Comparison of ENCODE assay signal across 8 cellular contexts in the genomic region with DNA sequence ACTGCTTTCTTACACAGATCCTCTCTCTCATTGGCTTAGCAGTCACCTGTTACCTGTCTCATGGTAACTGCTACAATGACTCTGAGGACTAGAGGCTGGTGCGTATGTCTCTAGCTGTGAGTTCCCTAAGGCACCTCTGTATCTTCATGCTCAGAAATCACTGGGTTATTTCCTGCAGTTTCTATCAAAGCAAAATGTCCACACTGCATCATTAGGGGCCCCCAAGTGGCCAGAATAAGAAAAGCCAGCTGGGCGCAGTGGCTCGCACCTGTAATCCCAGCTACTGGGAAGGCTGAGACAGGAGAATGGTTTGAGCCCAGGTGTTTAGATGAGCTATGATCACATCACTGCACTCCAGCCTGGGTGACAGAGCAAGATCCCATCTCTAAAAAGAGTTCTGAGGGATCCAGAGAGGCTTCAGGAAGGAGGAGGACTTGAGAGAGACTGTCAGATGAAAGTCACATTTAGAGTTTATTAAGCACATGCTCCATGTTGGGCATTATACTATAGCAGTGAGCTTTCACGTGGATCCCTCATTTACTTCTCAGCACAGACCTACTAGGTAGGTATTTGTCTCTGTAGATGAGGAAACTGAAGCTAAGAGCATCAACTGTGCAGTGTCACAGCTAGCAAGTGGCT. TPM values are rescaled to one million over a fixed set of nuclear protein-coding genes. Genes with fewer than 3 reads are reported as not detected.
A peak's percentile ranks its signal among the peaks of the same experiment; 100 is the strongest.
DNase-seq lines count a peak whose midpoint lies in the region; ATAC-seq and TF ChIP-seq lines count a peak whose summit lies in the region.

No MANE protein-coding gene starts in this region.

- peaks cover 13 to 28% (median 21%) of the 10 kb centered on the region in 4 donors for H3K4me1 ChIP-seq in upper lobe of left lung

- H3K4me3 ChIP-seq in upper lobe of left lung: no peak overlapping the region

- ATAC-seq in left lobe of liver (peak; percentile 53), upper lobe of left lung (ENCODE audit: low FRiP score in 2 of 2) (no peak), GM18868 (IDR thresholded peaks at IDR 0.05; ENCODE audit: unreplicated experiment) (no peak)

- DNase-seq in AG20443 (ENCODE audit: low spot score) (peak; percentile 51), GM10266 (ENCODE audit: extremely low spot score) (peak; percentile 67), NCI-H2227 (lab: John Stamatoyannopoulos, UW; ENCODE audit: unreplicated experiment) (peak; percentile 59), amniotic stem cell (lab: John Stamatoyannopoulos, UW) (peak; percentile 18), left lobe of liver (ENCODE audit: low spot score) (no peak), upper lobe of left lung (peak in 1 of 2 donors; percentile 55), HPDE6-E6E7 (ENCODE audit: extremely low spot score) (no peak)

- H3K36me3 ChIP-seq in upper lobe of left lung: peaks cover 0 to 15% (median 9%) of the 10 kb centered on the region in 4 donors

- H3K9me3 ChIP-seq in upper lobe of left lung: no peaks in the 10 kb centered on the region

- no peak for TF ChIP-seq EP300 in upper lobe of left lung (IDR thresholded peaks at IDR 0.05)

- H3K27me3 ChIP-seq in upper lobe of left lung: no peaks in the 10 kb centered on the region

- TF ChIP-seq CTCF in GM10266 (IDR thresholded peaks at IDR 0.05; ENCODE audit: control insufficient read depth, insufficient read depth, low read depth, missing control alignments) (peak; percentile 79), upper lobe of left lung (IDR thresholded peaks at IDR 0.05) (peak in 5 of 6 experiments; percentile 60 to 65 (median 62))

- no peak for TF ChIP-seq POLR2A in upper lobe of left lung (IDR thresholded peaks at IDR 0.05)

- 16 to 22% methylated on average over 4 of the region's 4 CpGs for WGBS in upper lobe of left lung, 2 donors

- no peak overlapping the region for H3K27ac ChIP-seq in upper lobe of left lung

RNA-seq across cellular contexts. Expression of a gene that starts 2.3 kb away (rescaled TPM):
- 10.3 TPM for total RNA-seq in left lobe of liver
- total RNA-seq in upper lobe of left lung: 10 to 100 TPM; 19.9 to 43.2 (median 29.2) TPM

RNA-seq across cellular contexts. Expression of a gene that starts 17.9 kb away (rescaled TPM):
- not detected for total RNA-seq in left lobe of liver
- 1 to 10 TPM in 1 of 6 donors, under 1 TPM in 2, not detected in 3; 0.46 to 2.1 (median 0.77) TPM for total RNA-seq in upper lobe of left lung

RNA-seq across cellular contexts. Expression of a gene that starts 37.2 kb away (rescaled TPM):
- total RNA-seq in left lobe of liver (3.7 TPM), upper lobe of left lung (10 to 100 TPM in 5 of 6 donors, 1 to 10 TPM in 1; 9.5 to 38.0 (median 13.7) TPM)

RNA-seq across cellular contexts. Expression of a gene that starts 48.1 kb away (rescaled TPM):
- 1.6 TPM for total RNA-seq in left lobe of liver
- total RNA-seq in upper lobe of left lung: 100 to 1,000 TPM in 5 of 6 donors, 10 to 100 TPM in 1; 99.3 to 252 (median 163) TPM

Comparison
In these comparisons a context has a peak if more than half of its experiments do, and no peak if none do; other contexts are left out.
1. DNase-seq: peak in AG20443 (single experiment), GM10266 (single experiment), NCI-H2227 (single experiment) and amniotic stem cell (single experiment); none in left lobe of liver (single experiment) and HPDE6-E6E7 (single experiment).